ENCODE assay signal across 8 cellular contexts in the genomic region with DNA sequence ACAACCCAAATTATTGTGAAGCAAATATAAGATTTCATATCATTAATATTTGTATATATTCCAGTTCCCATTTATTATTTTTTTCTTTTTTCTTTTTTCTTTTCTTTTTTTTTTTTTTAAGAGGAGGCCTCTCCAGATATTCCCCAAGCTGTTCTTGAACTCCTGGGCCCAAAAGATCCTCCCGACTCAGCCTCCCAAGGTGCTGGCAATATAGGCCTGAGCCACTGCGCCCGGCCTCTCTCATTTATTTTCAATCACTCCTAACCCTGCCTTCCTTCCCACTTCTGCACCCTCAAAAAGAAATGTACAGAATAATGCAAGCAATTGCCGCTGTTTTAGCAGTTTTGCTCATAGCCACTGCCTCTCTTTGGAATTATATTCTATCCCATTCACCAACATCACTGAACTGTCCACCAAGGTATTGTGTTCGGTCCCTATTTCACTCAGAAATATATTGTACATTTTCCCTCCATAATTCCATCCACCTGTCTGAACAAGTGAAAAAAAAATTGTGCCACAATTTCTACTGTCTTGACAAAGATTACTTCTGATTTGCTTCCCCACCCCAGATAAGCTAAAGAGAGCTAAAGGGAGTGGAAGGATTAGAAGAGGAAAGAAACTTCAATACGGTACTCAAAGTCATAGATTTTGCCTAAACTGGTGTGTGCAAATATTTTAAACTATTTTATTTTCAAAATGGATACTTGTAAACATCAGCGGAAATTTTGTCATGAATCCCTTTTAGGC. TPM values are rescaled to one million over a fixed set of nuclear protein-coding genes. Genes with fewer than 3 reads are reported as not detected.
DNase-seq lines count a peak whose midpoint lies in the region; TF ChIP-seq lines count a peak whose summit lies in the region.

No MANE protein-coding gene starts in this region.

- peak overlapping the region; percentile 100 for H3K4me3 Mint-ChIP-seq in nephron progenitor cell

- no peak for DNase-seq in AG10803 (ENCODE audit: low read depth)
- DNase-seq in LNCaP clone FGC (ENCODE audit: low read depth), result no peak
- DNase-seq in colonic mucosa, result no peak
- DNase-seq in nephron progenitor cell, result no peak
- no peak for DNase-seq in GM13977 (ENCODE audit: low spot score)
- DNase-seq in GOT3 (lab: John Stamatoyannopoulos, UW), result no peak
- DNase-seq in CD1c-positive myeloid dendritic cell (ENCODE audit: extremely low spot score), result no peak
- no peak for DNase-seq in stimulated activated CD4-positive, alpha-beta T cell treated with anti-CD3 and anti-CD28 coated beads, Interleukin-2, amount 100 ng/mL, for 48 hours

- H3K9me3 ChIP-seq in colonic mucosa, result no peaks in the 10 kb centered on the region

- H3K4me1 Mint-ChIP-seq in nephron progenitor cell, result peaks cover 40% of the 10 kb centered on the region

- H3K27ac ChIP-seq in colonic mucosa, result peak overlapping the region; percentile 84

- intact Hi-C loops in colonic mucosa (cut with DNase I), result loop anchor here (5.0 kb wide), 1 partner anchor 154 kb away; no protein-coding TSS in a partner anchor

- H3K27me3 Mint-ChIP-seq in nephron progenitor cell (ENCODE audit: low read depth, poor library complexity), result peaks cover 20% of the 10 kb centered on the region

- in situ Hi-C loops in GM13977 (cut with MboI; ENCODE audit: low pct_unique_long_range_greater_than_20kb, low sequenced_read_pairs, unreplicated experiment), result no loop called here

- no peaks in the 10 kb centered on the region for H3K9me3 Mint-ChIP-seq in nephron progenitor cell

- H3K36me3 ChIP-seq in colonic mucosa, result no peaks in the 10 kb centered on the region

- H3K4me3 ChIP-seq in AG10803 (ENCODE audit: low read length) (peak overlapping the region; percentile 85), LNCaP clone FGC (ENCODE audit: low read depth, low read length) (peak overlapping the region; percentile 92), colonic mucosa (peak overlapping the region; percentile 5)

- H3K36me3 Mint-ChIP-seq in nephron progenitor cell (ENCODE audit: low read depth), result peaks cover 3% of the 10 kb centered on the region

- H3K4me1 ChIP-seq in colonic mucosa, result peaks cover 6% of the 10 kb centered on the region

- H3K27me3 ChIP-seq in colonic mucosa, result no peaks in the 10 kb centered on the region

- TF ChIP-seq CTCF in AG10803 (conservative IDR thresholded peaks at IDR 0.05; ENCODE audit: low read length) (no peak), LNCaP clone FGC (IDR thresholded peaks at IDR 0.05; ENCODE audit: control insufficient read depth, extremely low read depth, insufficient read depth) (no peak), colonic mucosa (IDR thresholded peaks at IDR 0.05) (no peak), nephron progenitor cell (IDR thresholded peaks at IDR 0.05) (no peak), GM13977 (IDR thresholded peaks at IDR 0.05; ENCODE audit: extremely low read depth, insufficient read depth, missing control alignments) (no peak)

- H3K27ac Mint-ChIP-seq in nephron progenitor cell, result no peak overlapping the region

- peak overlapping the region in 1 of 2 donors; percentile 84 for H3K9ac ChIP-seq in colonic mucosa (ENCODE audit: low read depth in 2 of 2, low read length in 2 of 2)

RNA-seq across cellular contexts. Expression of gene FNBP1, which starts 1.9 kb away (rescaled TPM):
- total RNA-seq in colonic mucosa, result 10 to 100 TPM; 24.7 to 55.5 TPM

RNA-seq across cellular contexts. Expression of gene GPR107, which starts 12.6 kb away (rescaled TPM):
- 10 to 100 TPM; 42.2 to 51.2 TPM for total RNA-seq in colonic mucosa

Comparison
In these comparisons a context has a peak if more than half of its experiments do, and no peak if none do; other contexts are left out.
1. H3K4me3 ChIP-seq: peak in every context shown above with its lines; median percentile 92 in LNCaP clone FGC; 85 in AG10803; 5 in colonic mucosa.